ENCODE assay signal across 8 cellular contexts in genomic region chr2:223970343-223971128, GRCh38. TPM values are rescaled to one million over a fixed set of nuclear protein-coding genes. Genes with fewer than 3 reads are reported as not detected.
DNase-seq lines count a peak whose midpoint lies in the region; ATAC-seq and TF ChIP-seq lines count a peak whose summit lies in the region.

No MANE protein-coding gene starts in this region.

- no peaks in the 10 kb centered on the region for H3K9me3 ChIP-seq in CD4-positive, CD25-positive, alpha-beta regulatory T cell (ENCODE audit: control insufficient read depth in 2 of 2, low read length in 2 of 2)
- H3K9me3 ChIP-seq in OCI-LY3 (ENCODE audit: insufficient read depth, low read length) (no peaks in the 10 kb centered on the region), heart right ventricle (no peaks in the 10 kb centered on the region)

- peaks cover 3 to 6% (median 4%) of the 10 kb centered on the region in 4 donors for H3K4me1 Mint-ChIP-seq in CD4-positive, CD25-positive, alpha-beta regulatory T cell

- H4K20me1 ChIP-seq in OCI-LY3 (ENCODE audit: insufficient read depth, low read length) = no peaks in the 10 kb centered on the region

- intact Hi-C loops in heart right ventricle (cut with DNase I) (loop anchor here (1.0 to 10.0 kb wide), 8 partner anchors 22 to 682 kb away; no protein-coding TSS in a partner anchor), sciatic nerve (cut with DNase I) (no loop called here), posterior vena cava (cut with DNase I) (loop anchor here in 1 of 2 donors (10.0 kb wide), 1 partner anchor 304 kb away; no protein-coding TSS in a partner anchor)

- H3K4me2 ChIP-seq in OCI-LY3 (ENCODE audit: low read length) = no peak overlapping the region

- H3K27ac ChIP-seq in CD4-positive, CD25-positive, alpha-beta regulatory T cell (ENCODE audit: insufficient read depth, low read length, poor library complexity, severe bottlenecking) = no peak overlapping the region
- H3K27ac ChIP-seq in OCI-LY3 (ENCODE audit: low read length) (no peak overlapping the region), heart right ventricle (no peak overlapping the region)

- peak; percentile 40 to 77 (median 53) for DNase-seq in CD4-positive, CD25-positive, alpha-beta regulatory T cell
- peak; percentile 40 for DNase-seq in activated naive CD4-positive, alpha-beta T cell treated with anti-CD3 and anti-CD28 coated beads, Interleukin-2, amount 50 U/mL, for 16 hours
- DNase-seq in heart right ventricle = peak in 1 of 2 donors; percentile 32
- DNase-seq in sciatic nerve (ENCODE audit: low spot score) = no peak
- no peak for DNase-seq in posterior vena cava (ENCODE audit: low spot score)

- H3K4me1 ChIP-seq in CD4-positive, CD25-positive, alpha-beta regulatory T cell (ENCODE audit: control insufficient read depth, insufficient read depth, low read length, poor library complexity, severe bottlenecking) = no peaks in the 10 kb centered on the region
- H3K4me1 ChIP-seq in OCI-LY3 (ENCODE audit: low read length) (no peaks in the 10 kb centered on the region), heart right ventricle (peaks cover 0 to 5% (median 0%) of the 10 kb centered on the region in 9 donors)

- H3K36me3 ChIP-seq in CD4-positive, CD25-positive, alpha-beta regulatory T cell (ENCODE audit: control insufficient read depth, insufficient read depth, low read length) = peaks cover 29% of the 10 kb centered on the region
- H3K36me3 ChIP-seq in OCI-LY3 (replicated peaks; ENCODE audit: low read depth, low read length) (no peaks in the 10 kb centered on the region), heart right ventricle (peaks cover 0 to 40% (median 9%) of the 10 kb centered on the region in 9 donors)

- no peak overlapping the region for H3K4me3 Mint-ChIP-seq in CD4-positive, CD25-positive, alpha-beta regulatory T cell

- WGBS in heart right ventricle, 2 donors = 62 to 65% methylated on average over 8 of the region's 8 CpGs

- H3K79me2 ChIP-seq in OCI-LY3 (ENCODE audit: low read length) = no peaks in the 10 kb centered on the region

- TF ChIP-seq CTCF in OCI-LY3 (IDR thresholded peaks at IDR 0.05; ENCODE audit: low read depth, low read length) (peak; percentile 79), heart right ventricle (IDR thresholded peaks at IDR 0.05) (peak; percentile 87 to 96 (median 93))

- peaks cover 10% of the 10 kb centered on the region for H3K36me3 Mint-ChIP-seq in CD4-positive, CD25-positive, alpha-beta regulatory T cell

- no peak overlapping the region for H2AFZ ChIP-seq in OCI-LY3 (ENCODE audit: low read depth, low read length)

- H3K4me3 ChIP-seq in CD4-positive, CD25-positive, alpha-beta regulatory T cell (ENCODE audit: low read depth, low read length) = no peak overlapping the region
- H3K4me3 ChIP-seq in OCI-LY3 (ENCODE audit: low read length) = no peak overlapping the region
- H3K4me3 ChIP-seq in heart right ventricle = no peak overlapping the region

- H3K27me3 ChIP-seq in CD4-positive, CD25-positive, alpha-beta regulatory T cell (ENCODE audit: control insufficient read depth, insufficient read depth, low read length) = no peaks in the 10 kb centered on the region
- H3K27me3 ChIP-seq in OCI-LY3 (ENCODE audit: low read depth, low read length) = no peaks in the 10 kb centered on the region
- H3K27me3 ChIP-seq in heart right ventricle = no peaks in the 10 kb centered on the region

- H3K27ac Mint-ChIP-seq in CD4-positive, CD25-positive, alpha-beta regulatory T cell = peak overlapping the region in 1 of 3 donors; percentile 22

- peak; percentile 62 to 73 for ATAC-seq in CD4-positive, CD25-positive, alpha-beta regulatory T cell (ENCODE audit: low read depth in 2 of 2)
- ATAC-seq in GM18867 (IDR thresholded peaks at IDR 0.05; ENCODE audit: unreplicated experiment) = peak; percentile 76
- ATAC-seq in HG03457 (IDR thresholded peaks at IDR 0.05; ENCODE audit: unreplicated experiment) = peak; percentile 62
- ATAC-seq in heart right ventricle = peak in 3 of 8 donors; percentile 33 to 52 (median 43)
- peak; percentile 75 for ATAC-seq in sciatic nerve

- no peaks in the 10 kb centered on the region for H3K27me3 Mint-ChIP-seq in CD4-positive, CD25-positive, alpha-beta regulatory T cell

- H3K9ac ChIP-seq in OCI-LY3 (ENCODE audit: low read length) = no peak overlapping the region

- no peaks in the 10 kb centered on the region for H3K9me3 Mint-ChIP-seq in CD4-positive, CD25-positive, alpha-beta regulatory T cell

RNA-seq across cellular contexts. Expression of gene MRPL44, which starts 13.3 kb away (rescaled TPM):
- total RNA-seq in CD4-positive, CD25-positive, alpha-beta regulatory T cell = 27.4 TPM
- polyA plus RNA-seq in CD4-positive, CD25-positive, alpha-beta regulatory T cell = 10 to 100 TPM; 36.6 to 46.5 (median 41.8) TPM
- total RNA-seq in heart right ventricle (10 to 100 TPM; 34.4 to 47.5 (median 41.5) TPM), sciatic nerve (14.5 TPM), posterior vena cava (10 to 100 TPM; 10.4 to 12.2 TPM)
- 10 to 100 TPM; 11.3 to 26.5 TPM for polyA plus RNA-seq in heart right ventricle

RNA-seq across cellular contexts. Expression of gene WDFY1, which starts 25.4 kb away (rescaled TPM):
- total RNA-seq in CD4-positive, CD25-positive, alpha-beta regulatory T cell = 67.1 TPM
- polyA plus RNA-seq in CD4-positive, CD25-positive, alpha-beta regulatory T cell = 10 to 100 TPM; 24.9 to 37.7 (median 26.0) TPM
- 10 to 100 TPM; 10.9 to 25.9 (median 14.7) TPM for total RNA-seq in heart right ventricle
- polyA plus RNA-seq in heart right ventricle = 10 to 100 TPM in 1 of 2 donors, 1 to 10 TPM in 1; 8.1 to 10.8 TPM
- total RNA-seq in sciatic nerve = 48.6 TPM
- 10 to 100 TPM; 43.3 to 44.1 TPM for total RNA-seq in posterior vena cava

Comparison
In these comparisons a context has a peak if more than half of its experiments do, and no peak if none do; other contexts are left out.
1. DNase-seq: peak in CD4-positive, CD25-positive, alpha-beta regulatory T cell (3 of 3) and activated naive CD4-positive, alpha-beta T cell treated with anti-CD3 and anti-CD28 coated beads, Interleukin-2, amount 50 U/mL, for 16 hours (single experiment); none in sciatic nerve (single experiment) and posterior vena cava (single experiment).